8 cellular contexts compared by ENCODE assay signal in the genomic region with DNA sequence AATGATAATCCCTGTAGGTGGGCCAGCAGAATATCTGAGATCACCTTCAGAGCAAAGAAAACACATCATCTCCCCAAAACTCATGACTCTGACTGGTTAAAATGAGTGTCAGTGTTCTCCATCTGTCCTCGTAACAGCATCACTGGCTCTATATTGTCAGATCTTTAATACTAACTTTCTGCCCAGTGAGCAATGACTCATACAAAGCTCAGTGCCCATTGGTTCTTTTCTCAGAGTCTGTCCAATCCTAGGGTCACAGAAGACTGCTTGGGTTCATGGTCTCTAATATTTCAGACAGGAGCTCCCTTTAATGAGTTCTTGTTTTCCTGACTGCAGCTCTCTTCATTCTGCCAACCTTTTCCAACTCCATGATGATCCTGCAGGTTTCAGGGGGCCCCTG. TPM values are rescaled to one million over a fixed set of nuclear protein-coding genes. Genes with fewer than 3 reads are reported as not detected.
DNase-seq lines count a peak whose midpoint lies in the region; ATAC-seq, FAIRE-seq and TF ChIP-seq lines count a peak whose summit lies in the region.

No MANE protein-coding gene starts in this region.

- DNase-seq in AG08395 (ENCODE audit: low spot score) (peak; percentile 88), GM13976 (ENCODE audit: low spot score) (peak; percentile 78), NCI-H2227 treated with DMSO at 0.1 percent for 48 hours (lab: John Stamatoyannopoulos, UW) (peak; percentile 36), mucosa of gallbladder (ENCODE audit: low spot score) (peak; percentile 52), NCI-H187 treated with DMSO at 0.1 percent for 48 hours (lab: John Stamatoyannopoulos, UW) (no peak), RCC 7860 (ENCODE audit: low spot score) (no peak)

- no peaks in the 10 kb centered on the region for H3K36me3 Mint-ChIP-seq in dendritic cell treated with granulocyte-macrophage colony-stimulating factor and Interleukin-4, amounts not matched to agents 40 ng/mL and 50 ng/mL, for 4 days (ENCODE audit: low read depth)

- in situ Hi-C loops in GM13976 (cut with MboI; ENCODE audit: low sequenced_read_pairs, unreplicated experiment): no loop called here

- ATAC-seq in HG02798 (IDR thresholded peaks at IDR 0.05; ENCODE audit: poor library complexity, unreplicated experiment): peak; percentile 91

- peaks cover 42% of the 10 kb centered on the region for H3K27me3 Mint-ChIP-seq in dendritic cell treated with granulocyte-macrophage colony-stimulating factor and Interleukin-4, amounts not matched to agents 40 ng/mL and 50 ng/mL, for 4 days

- no peak for FAIRE-seq in RCC 7860 (lab: Jason Lieb, UNC)

- intact Hi-C loops in dendritic cell treated with granulocyte-macrophage colony-stimulating factor and Interleukin-4, amounts not matched to agents 40 ng/mL and 50 ng/mL, for 4 days (cut with micrococcal nuclease): no loop called here

- H3K9me3 Mint-ChIP-seq in dendritic cell treated with granulocyte-macrophage colony-stimulating factor and Interleukin-4, amounts not matched to agents 40 ng/mL and 50 ng/mL, for 4 days: peaks cover 8% of the 10 kb centered on the region

- TF ChIP-seq CTCF in GM13976 (IDR thresholded peaks at IDR 0.05; ENCODE audit: borderline replicate concordance, control extremely low read depth, extremely low read depth, insufficient read depth, missing control alignments): no peak

- H3K4me3 Mint-ChIP-seq in dendritic cell treated with granulocyte-macrophage colony-stimulating factor and Interleukin-4, amounts not matched to agents 40 ng/mL and 50 ng/mL, for 4 days: peak overlapping the region; percentile 32

- H3K27ac Mint-ChIP-seq in dendritic cell treated with granulocyte-macrophage colony-stimulating factor and Interleukin-4, amounts not matched to agents 40 ng/mL and 50 ng/mL, for 4 days: peak overlapping the region; percentile 80

- H3K4me1 Mint-ChIP-seq in dendritic cell treated with granulocyte-macrophage colony-stimulating factor and Interleukin-4, amounts not matched to agents 40 ng/mL and 50 ng/mL, for 4 days (ENCODE audit: low read depth): peaks cover 69% of the 10 kb centered on the region

RNA-seq across cellular contexts. Expression of a gene that starts 36.4 kb away (rescaled TPM):
- total RNA-seq in mucosa of gallbladder: 174 TPM

RNA-seq across cellular contexts. Expression of a gene that starts 38.7 kb away (rescaled TPM):
- 185 TPM for total RNA-seq in mucosa of gallbladder

Comparison
In these comparisons a context has a peak if more than half of its experiments do, and no peak if none do; other contexts are left out.
1. DNase-seq: peak in AG08395 (single experiment), GM13976 (single experiment), NCI-H2227 treated with DMSO at 0.1 percent for 48 hours (single experiment) and mucosa of gallbladder (single experiment); none in NCI-H187 treated with DMSO at 0.1 percent for 48 hours (single experiment) and RCC 7860 (single experiment).